In the genomic region with DNA sequence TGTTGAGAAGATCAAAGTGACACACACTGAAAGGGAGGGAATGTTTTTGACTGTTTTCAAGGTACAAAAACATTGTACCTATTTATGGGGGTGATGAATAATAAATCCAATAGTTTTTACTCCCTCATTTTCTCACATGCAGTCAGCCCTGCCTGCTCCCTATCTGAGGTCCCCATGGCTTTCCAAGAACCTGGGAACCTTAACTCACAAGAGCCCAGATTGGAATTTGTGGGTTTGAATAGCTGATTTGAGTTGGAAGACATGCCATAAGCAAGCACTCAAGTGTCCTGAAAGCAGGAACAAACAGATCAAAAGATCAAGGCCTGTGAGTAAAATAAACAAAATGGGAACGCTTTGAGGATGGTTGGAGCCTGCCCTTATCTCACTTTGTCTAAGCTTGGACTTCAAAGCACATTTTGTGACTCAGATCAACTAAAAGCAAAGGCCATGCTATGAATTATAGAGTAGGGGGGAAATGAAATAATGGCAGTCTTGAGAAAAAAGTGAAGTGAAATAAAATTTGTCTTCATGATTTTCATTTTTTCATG, we compare ENCODE assay signal across 1 cellular context.
TF ChIP-seq lines count a peak whose summit lies in the region.

No MANE protein-coding gene starts in this region.

TF ChIP-seq in HepG2, 621 proteins besides CTCF, POLR2A, EP300 and RAD21 (continued from another document and continues in another):
- TF ChIP-seq, protein P1, sequence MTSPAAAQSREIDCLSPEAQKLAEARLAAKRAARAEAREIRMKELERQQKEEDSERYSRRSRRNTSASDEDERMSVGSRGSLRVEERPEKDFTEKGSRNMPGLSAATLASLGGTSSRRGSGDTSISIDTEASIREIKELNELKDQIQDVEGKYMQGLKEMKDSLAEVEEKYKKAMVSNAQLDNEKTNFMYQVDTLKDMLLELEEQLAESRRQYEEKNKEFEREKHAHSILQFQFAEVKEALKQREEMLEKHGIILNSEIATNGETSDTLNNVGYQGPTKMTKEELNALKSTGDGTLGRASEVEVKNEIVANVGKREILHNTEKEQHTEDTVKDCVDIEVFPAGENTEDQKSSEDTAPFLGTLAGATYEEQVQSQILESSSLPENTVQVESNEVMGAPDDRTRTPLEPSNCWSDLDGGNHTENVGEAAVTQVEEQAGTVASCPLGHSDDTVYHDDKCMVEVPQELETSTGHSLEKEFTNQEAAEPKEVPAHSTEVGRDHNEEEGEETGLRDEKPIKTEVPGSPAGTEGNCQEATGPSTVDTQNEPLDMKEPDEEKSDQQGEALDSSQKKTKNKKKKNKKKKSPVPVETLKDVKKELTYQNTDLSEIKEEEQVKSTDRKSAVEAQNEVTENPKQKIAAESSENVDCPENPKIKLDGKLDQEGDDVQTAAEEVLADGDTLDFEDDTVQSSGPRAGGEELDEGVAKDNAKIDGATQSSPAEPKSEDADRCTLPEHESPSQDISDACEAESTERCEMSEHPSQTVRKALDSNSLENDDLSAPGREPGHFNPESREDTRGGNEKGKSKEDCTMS (CRISPR knock-in tag; conservative IDR thresholded peaks at IDR 0.05), result no peak
- TF ChIP-seq RERE (CRISPR knock-in tag; IDR thresholded peaks at IDR 0.05; ENCODE audit: low read depth) (peak; percentile 84), FUBP1 (CRISPR knock-in tag; IDR thresholded peaks at IDR 0.05; ENCODE audit: borderline replicate concordance) (no peak), ZNF333 (CRISPR knock-in tag; IDR thresholded peaks at IDR 0.05; ENCODE audit: borderline replicate concordance) (no peak), TBX3 (IDR thresholded peaks at IDR 0.05; ENCODE audit: borderline replicate concordance) (peak; percentile 87; the same call in 1 of the 2 replicates), FOXO1 (CRISPR knock-in tag; IDR thresholded peaks at IDR 0.05) (peak; percentile 94), ZNF639 (CRISPR knock-in tag; conservative IDR thresholded peaks at IDR 0.05) (no peak), ZNF20 (CRISPR knock-in tag; IDR thresholded peaks at IDR 0.05) (no peak), ZNF569 (CRISPR knock-in tag; IDR thresholded peaks at IDR 0.05; ENCODE audit: borderline replicate concordance) (no peak), ZNF670 (CRISPR knock-in tag; IDR thresholded peaks at IDR 0.05; ENCODE audit: borderline replicate concordance) (peak; percentile 31; the same call in 1 of the 2 replicates), SMAD9 (CRISPR knock-in tag; IDR thresholded peaks at IDR 0.05) (no peak), RNF2 (conservative IDR thresholded peaks at IDR 0.05; ENCODE audit: low read depth) (no peak), MTF1 (CRISPR knock-in tag; IDR thresholded peaks at IDR 0.05) (no peak), ZNF138 (CRISPR knock-in tag; IDR thresholded peaks at IDR 0.05; ENCODE audit: low read depth) (no peak), CBFB (CRISPR knock-in tag; IDR thresholded peaks at IDR 0.05) (no peak; the same call in 1 of the 2 replicates), CREB3 (CRISPR knock-in tag; IDR thresholded peaks at IDR 0.05) (no peak), PBX2 (CRISPR knock-in tag; IDR thresholded peaks at IDR 0.05) (no peak; the same call in 1 of the 2 replicates), TRAFD1 (CRISPR knock-in tag; IDR thresholded peaks at IDR 0.05; ENCODE audit: borderline replicate concordance) (no peak), ZNF224 (CRISPR knock-in tag; IDR thresholded peaks at IDR 0.05) (no peak), CREB1 (IDR thresholded peaks at IDR 0.05) (no peak), CREB1 (CRISPR knock-in tag; IDR thresholded peaks at IDR 0.05) (peak; percentile 80), TFE3 (CRISPR knock-in tag; IDR thresholded peaks at IDR 0.05) (peak; percentile 64; the same call in 1 of the 2 replicates), PHB2 (IDR thresholded peaks at IDR 0.05; ENCODE audit: partially characterized antibody) (no peak), ZNF335 (CRISPR knock-in tag; IDR thresholded peaks at IDR 0.05) (no peak), SIX1 (CRISPR knock-in tag; IDR thresholded peaks at IDR 0.05; ENCODE audit: borderline replicate concordance) (peak; percentile 74)
- TF ChIP-seq, protein P2, sequence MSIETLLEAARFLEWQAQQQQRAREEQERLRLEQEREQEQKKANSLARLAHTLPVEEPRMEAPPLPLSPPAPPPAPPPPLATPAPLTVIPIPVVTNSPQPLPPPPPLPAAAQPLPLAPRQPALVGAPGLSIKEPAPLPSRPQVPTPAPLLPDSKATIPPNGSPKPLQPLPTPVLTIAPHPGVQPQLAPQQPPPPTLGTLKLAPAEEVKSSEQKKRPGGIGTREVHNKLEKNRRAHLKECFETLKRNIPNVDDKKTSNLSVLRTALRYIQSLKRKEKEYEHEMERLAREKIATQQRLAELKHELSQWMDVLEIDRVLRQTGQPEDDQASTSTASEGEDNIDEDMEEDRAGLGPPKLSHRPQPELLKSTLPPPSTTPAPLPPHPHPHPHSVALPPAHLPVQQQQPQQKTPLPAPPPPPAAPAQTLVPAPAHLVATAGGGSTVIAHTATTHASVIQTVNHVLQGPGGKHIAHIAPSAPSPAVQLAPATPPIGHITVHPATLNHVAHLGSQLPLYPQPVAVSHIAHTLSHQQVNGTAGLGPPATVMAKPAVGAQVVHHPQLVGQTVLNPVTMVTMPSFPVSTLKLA (IDR thresholded peaks at IDR 0.05), result no peak
- TF ChIP-seq, protein P3, sequence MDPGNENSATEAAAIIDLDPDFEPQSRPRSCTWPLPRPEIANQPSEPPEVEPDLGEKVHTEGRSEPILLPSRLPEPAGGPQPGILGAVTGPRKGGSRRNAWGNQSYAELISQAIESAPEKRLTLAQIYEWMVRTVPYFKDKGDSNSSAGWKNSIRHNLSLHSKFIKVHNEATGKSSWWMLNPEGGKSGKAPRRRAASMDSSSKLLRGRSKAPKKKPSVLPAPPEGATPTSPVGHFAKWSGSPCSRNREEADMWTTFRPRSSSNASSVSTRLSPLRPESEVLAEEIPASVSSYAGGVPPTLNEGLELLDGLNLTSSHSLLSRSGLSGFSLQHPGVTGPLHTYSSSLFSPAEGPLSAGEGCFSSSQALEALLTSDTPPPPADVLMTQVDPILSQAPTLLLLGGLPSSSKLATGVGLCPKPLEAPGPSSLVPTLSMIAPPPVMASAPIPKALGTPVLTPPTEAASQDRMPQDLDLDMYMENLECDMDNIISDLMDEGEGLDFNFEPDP (CRISPR knock-in tag; conservative IDR thresholded peaks at IDR 0.05), result no peak
- TF ChIP-seq, protein P4, sequence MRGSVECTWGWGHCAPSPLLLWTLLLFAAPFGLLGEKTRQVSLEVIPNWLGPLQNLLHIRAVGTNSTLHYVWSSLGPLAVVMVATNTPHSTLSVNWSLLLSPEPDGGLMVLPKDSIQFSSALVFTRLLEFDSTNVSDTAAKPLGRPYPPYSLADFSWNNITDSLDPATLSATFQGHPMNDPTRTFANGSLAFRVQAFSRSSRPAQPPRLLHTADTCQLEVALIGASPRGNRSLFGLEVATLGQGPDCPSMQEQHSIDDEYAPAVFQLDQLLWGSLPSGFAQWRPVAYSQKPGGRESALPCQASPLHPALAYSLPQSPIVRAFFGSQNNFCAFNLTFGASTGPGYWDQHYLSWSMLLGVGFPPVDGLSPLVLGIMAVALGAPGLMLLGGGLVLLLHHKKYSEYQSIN (CRISPR knock-in tag; IDR thresholded peaks at IDR 0.05; ENCODE audit: borderline replicate concordance), result no peak
